8 cellular contexts compared by ENCODE assay signal in genomic region chr17:4948997-4949320, GRCh38. TPM values are rescaled to one million over a fixed set of nuclear protein-coding genes. Genes with fewer than 3 reads are reported as not detected.
DNase-seq lines count a peak whose midpoint lies in the region; ATAC-seq and TF ChIP-seq lines count a peak whose summit lies in the region.

No MANE protein-coding gene starts in this region.

- H3K36me3 ChIP-seq in mucosa of rectum (ENCODE audit: control insufficient read depth in 2 of 2, insufficient read depth in 2 of 2, low read length in 2 of 2) = peaks cover 24 to 26% of the 10 kb centered on the region in 2 donors

- CTCF ChIA-PET in activated CD4-positive, alpha-beta memory T cell treated with anti-CD3 and anti-CD28 coated beads, Interleukin-2, amount 10 ng/mL, durations not matched to agents 7 days and 5 days (lab: Charles Lee) = interaction anchor here (0.7 to 2.2 kb wide), 4 partner anchors 8 to 19 kb away, joined by 3 to 10 read pairs (median 4); partner anchors contain the start of genes RNF167, SLC25A11 and SPAG7

- DNase-seq in SIG-M5 treated with dmso at 0.1 percent for 504 hours (lab: John Stamatoyannopoulos, UW; ENCODE audit: unreplicated experiment) (peak; percentile 84), SIG-M5 (lab: John Stamatoyannopoulos, UW) (no peak), NCI-H748 (lab: John Stamatoyannopoulos, UW; ENCODE audit: unreplicated experiment) (peak; percentile 94), endothelial cell (ENCODE audit: low spot score) (peak; percentile 83)
- DNase-seq in activated CD4-positive, alpha-beta memory T cell treated with anti-CD3 and anti-CD28 coated beads, Interleukin-2, amount 10 ng/mL, durations not matched to agents 7 days and 5 days = peak; percentile 83
- peak in 1 of 2 donors; percentile 87 for DNase-seq in stimulated activated naive CD8-positive, alpha-beta T cell treated with anti-CD3 and anti-CD28 coated beads, Interleukin-15, amount 100 ng/mL, for 72 hours

- H3K4me3 ChIP-seq in mucosa of rectum (ENCODE audit: low read length in 2 of 2) = peak overlapping the region; percentile 87 to 93

- H3K4me3 Mint-ChIP-seq in activated CD4-positive, alpha-beta memory T cell treated with anti-CD3 and anti-CD28 coated beads, Interleukin-2, amount 10 ng/mL, durations not matched to agents 7 days and 5 days = peak overlapping the region; percentile 96
- peak overlapping the region; percentile 83 for H3K4me3 Mint-ChIP-seq in endothelial cell (ENCODE audit: unreplicated experiment)
- peak overlapping the region; percentile 93 to 94 for H3K4me3 Mint-ChIP-seq in stimulated activated naive CD8-positive, alpha-beta T cell treated with anti-CD3 and anti-CD28 coated beads, Interleukin-15, amount 100 ng/mL, for 72 hours

- H3K27me3 ChIP-seq in mucosa of rectum (ENCODE audit: control insufficient read depth in 2 of 2, insufficient read depth in 2 of 2, low read length in 2 of 2) = no peaks in the 10 kb centered on the region

- H3K27ac ChIP-seq in mucosa of rectum (ENCODE audit: low read depth in 2 of 2, low read length in 2 of 2) = peak overlapping the region; percentile 100

- H3K9me3 ChIP-seq in mucosa of rectum (ENCODE audit: control insufficient read depth in 2 of 2, low read length in 2 of 2) = no peaks in the 10 kb centered on the region

- no peaks in the 10 kb centered on the region for H3K9me3 Mint-ChIP-seq in activated CD4-positive, alpha-beta memory T cell treated with anti-CD3 and anti-CD28 coated beads, Interleukin-2, amount 10 ng/mL, durations not matched to agents 7 days and 5 days
- H3K9me3 Mint-ChIP-seq in endothelial cell (ENCODE audit: unreplicated experiment) = no peaks in the 10 kb centered on the region
- no peaks in the 10 kb centered on the region for H3K9me3 Mint-ChIP-seq in stimulated activated naive CD8-positive, alpha-beta T cell treated with anti-CD3 and anti-CD28 coated beads, Interleukin-15, amount 100 ng/mL, for 72 hours

- H3K4me1 Mint-ChIP-seq in activated CD4-positive, alpha-beta memory T cell treated with anti-CD3 and anti-CD28 coated beads, Interleukin-2, amount 10 ng/mL, durations not matched to agents 7 days and 5 days = peaks cover 44% of the 10 kb centered on the region
- peaks cover 45% of the 10 kb centered on the region for H3K4me1 Mint-ChIP-seq in endothelial cell (ENCODE audit: unreplicated experiment)
- peaks cover 41% of the 10 kb centered on the region for H3K4me1 Mint-ChIP-seq in stimulated activated naive CD8-positive, alpha-beta T cell treated with anti-CD3 and anti-CD28 coated beads, Interleukin-15, amount 100 ng/mL, for 72 hours

- H3K36me3 Mint-ChIP-seq in activated CD4-positive, alpha-beta memory T cell treated with anti-CD3 and anti-CD28 coated beads, Interleukin-2, amount 10 ng/mL, durations not matched to agents 7 days and 5 days (ENCODE audit: low read depth) = peaks cover 44% of the 10 kb centered on the region
- H3K36me3 Mint-ChIP-seq in endothelial cell (ENCODE audit: low read depth, unreplicated experiment) = peaks cover 22% of the 10 kb centered on the region

- no peaks in the 10 kb centered on the region for H3K27me3 Mint-ChIP-seq in activated CD4-positive, alpha-beta memory T cell treated with anti-CD3 and anti-CD28 coated beads, Interleukin-2, amount 10 ng/mL, durations not matched to agents 7 days and 5 days
- peaks cover 30% of the 10 kb centered on the region for H3K27me3 Mint-ChIP-seq in endothelial cell (ENCODE audit: unreplicated experiment)
- H3K27me3 Mint-ChIP-seq in stimulated activated naive CD8-positive, alpha-beta T cell treated with anti-CD3 and anti-CD28 coated beads, Interleukin-15, amount 100 ng/mL, for 72 hours = no peaks in the 10 kb centered on the region

- POLR2A ChIA-PET in activated CD4-positive, alpha-beta memory T cell treated with anti-CD3 and anti-CD28 coated beads, Interleukin-2, amount 10 ng/mL, durations not matched to agents 7 days and 5 days (lab: Charles Lee) = interaction anchor here (0.6 to 20.7 kb wide), 13 partner anchors 5 to 471 kb away, joined by 3 to 711 read pairs (median 13); partner anchors contain the start of genes ARRB2, CAMTA2, ENO3 and GLTPD2

- peak overlapping the region; percentile 100 for H3K27ac Mint-ChIP-seq in activated CD4-positive, alpha-beta memory T cell treated with anti-CD3 and anti-CD28 coated beads, Interleukin-2, amount 10 ng/mL, durations not matched to agents 7 days and 5 days
- peak overlapping the region; percentile 13 for H3K27ac Mint-ChIP-seq in endothelial cell (ENCODE audit: unreplicated experiment)
- peak overlapping the region; percentile 55 to 94 for H3K27ac Mint-ChIP-seq in stimulated activated naive CD8-positive, alpha-beta T cell treated with anti-CD3 and anti-CD28 coated beads, Interleukin-15, amount 100 ng/mL, for 72 hours

- peaks cover 34 to 37% of the 10 kb centered on the region in 2 donors for H3K4me1 ChIP-seq in mucosa of rectum (ENCODE audit: control insufficient read depth in 2 of 2, insufficient read depth in 2 of 2, low read length in 2 of 2)

- ATAC-seq in HG02970 (IDR thresholded peaks at IDR 0.05; ENCODE audit: low FRiP score, unreplicated experiment) = peak; percentile 33
- ATAC-seq in stimulated activated naive CD8-positive, alpha-beta T cell treated with anti-CD3 and anti-CD28 coated beads, Interleukin-15, amount 100 ng/mL, for 72 hours = peak; percentile 53

- H3K9ac ChIP-seq in mucosa of rectum (ENCODE audit: low read depth in 1 of 2, low read length in 2 of 2) = peak overlapping the region; percentile 73 to 88

- no peak for TF ChIP-seq CTCF in endothelial cell (IDR thresholded peaks at IDR 0.05; ENCODE audit: unreplicated experiment)

RNA-seq across cellular contexts. Expression of gene PFN1, which starts 0.6 kb away (rescaled TPM):
- total RNA-seq in activated CD4-positive, alpha-beta memory T cell treated with anti-CD3 and anti-CD28 coated beads, Interleukin-2, amount 10 ng/mL, durations not matched to agents 7 days and 5 days = 1,000 to 10,000 TPM; 2,149 to 2,220 TPM
- total RNA-seq in endothelial cell (ENCODE audit: unreplicated experiment) = 874 TPM

RNA-seq across cellular contexts. Expression of gene ENO3, which starts 2.0 kb away (rescaled TPM):
- 10 to 100 TPM; 26.8 to 33.0 TPM for total RNA-seq in activated CD4-positive, alpha-beta memory T cell treated with anti-CD3 and anti-CD28 coated beads, Interleukin-2, amount 10 ng/mL, durations not matched to agents 7 days and 5 days
- 7.3 TPM for total RNA-seq in endothelial cell (ENCODE audit: unreplicated experiment)

RNA-seq across cellular contexts. Expression of gene RNF167, which starts 8.9 kb away (rescaled TPM):
- total RNA-seq in activated CD4-positive, alpha-beta memory T cell treated with anti-CD3 and anti-CD28 coated beads, Interleukin-2, amount 10 ng/mL, durations not matched to agents 7 days and 5 days = 100 to 1,000 TPM; 249 to 261 TPM
- 92.3 TPM for total RNA-seq in endothelial cell (ENCODE audit: unreplicated experiment)

RNA-seq across cellular contexts. Expression of gene SLC25A11, which starts 9.1 kb away (rescaled TPM):
- 10 to 100 TPM; 62.8 to 71.0 TPM for total RNA-seq in activated CD4-positive, alpha-beta memory T cell treated with anti-CD3 and anti-CD28 coated beads, Interleukin-2, amount 10 ng/mL, durations not matched to agents 7 days and 5 days
- total RNA-seq in endothelial cell (ENCODE audit: unreplicated experiment) = 47.5 TPM

RNA-seq across cellular contexts. Expression of gene GP1BA, which starts 16.9 kb away (rescaled TPM):
- total RNA-seq in activated CD4-positive, alpha-beta memory T cell treated with anti-CD3 and anti-CD28 coated beads, Interleukin-2, amount 10 ng/mL, durations not matched to agents 7 days and 5 days = not detected
- 1.3 TPM for total RNA-seq in endothelial cell (ENCODE audit: unreplicated experiment)

Comparison
In these comparisons a context has a peak if more than half of its experiments do, and no peak if none do; other contexts are left out.
1. H3K27ac Mint-ChIP-seq: peak in every context shown above with its lines; median percentile 100 in activated CD4-positive, alpha-beta memory T cell treated with anti-CD3 and anti-CD28 coated beads, Interleukin-2, amount 10 ng/mL, durations not matched to agents 7 days and 5 days; 74 in stimulated activated naive CD8-positive, alpha-beta T cell treated with anti-CD3 and anti-CD28 coated beads, Interleukin-15, amount 100 ng/mL, for 72 hours; 13 in endothelial cell.